ENCODE assay signal across 9 cellular contexts in genomic region chr4:183580849-183581248, GRCh38.
"Had no signal": no experiment of that assay in that cellular context is flagged by ENCODE, and none has a peak within 500 bp of the region (broad histone marks: within the 10 kb centered on the region; RNA-seq: fewer than 3 reads in every experiment).

No MANE protein-coding gene starts in this region.

- H3K36me3 ChIP-seq: HAP-1 had no signal

- H3K27ac ChIP-seq: GM23248, HL-60 had no signal

- H3K9ac ChIP-seq: GM23248 had no signal

- H3K4me1 ChIP-seq: HAP-1 had no signal

- FAIRE-seq: HepG2 had no signal

- H3K9me3 ChIP-seq: HAP-1 had no signal

- H3K27ac Mint-ChIP-seq: IgD-negative memory B cell had no signal

- ATAC-seq: HCT116, HepG2 had no signal

- H3K4me1 Mint-ChIP-seq: IgD-negative memory B cell had no signal

- H3K4me3 ChIP-seq: GM23248, HAP-1 had no signal

- DNase-seq: GM23248, GOT3, H7, KG1 had no signal

- H3K4me3 Mint-ChIP-seq: IgD-negative memory B cell had no signal
